ENCODE assay signal across 10 cellular contexts in genomic region chr12:121248611-121249010, GRCh38. TPM values are rescaled to one million over a fixed set of nuclear protein-coding genes. Genes with fewer than 3 reads are reported as not detected.
A peak's percentile ranks its signal among the peaks of the same experiment; 100 is the strongest.
DNase-seq lines count a peak whose midpoint lies in the region; ATAC-seq and TF ChIP-seq lines count a peak whose summit lies in the region.
"Had no signal": no experiment of that assay in that cellular context is flagged by ENCODE, and none has a peak within 500 bp of the region (broad histone marks: within the 10 kb centered on the region; RNA-seq: fewer than 3 reads in every experiment).

No MANE protein-coding gene starts in this region.

- no peaks in the 10 kb centered on the region for H3K9me3 ChIP-seq in CD4-positive, alpha-beta T cell (ENCODE audit: control insufficient read depth, low read length)

- no peaks in the 10 kb centered on the region for H3K27me3 Mint-ChIP-seq in stimulated activated naive B cell treated with anti-CD40 and anti-IgM and Interleukin-4, amounts not matched to agents 10 μg/mL and 1 μg/mL and 100 μg/mL, for 72 hours
- H3K27me3 Mint-ChIP-seq in CD4-positive, alpha-beta T cell: no peaks in the 10 kb centered on the region

- peaks cover 4% of the 10 kb centered on the region in 2 donors for H3K9me3 Mint-ChIP-seq in stimulated activated naive B cell treated with anti-CD40 and anti-IgM and Interleukin-4, amounts not matched to agents 10 μg/mL and 1 μg/mL and 100 μg/mL, for 72 hours
- H3K9me3 Mint-ChIP-seq in CD4-positive, alpha-beta T cell: no peaks in the 10 kb centered on the region

- peak; percentile 29 for TF ChIP-seq POLR2A in GM19193 (IDR thresholded peaks at IDR 0.05; ENCODE audit: extremely low read depth, insufficient read depth, insufficient read length)

- H3K36me3 Mint-ChIP-seq in stimulated activated naive B cell treated with anti-CD40 and anti-IgM and Interleukin-4, amounts not matched to agents 10 μg/mL and 1 μg/mL and 100 μg/mL, for 72 hours: peaks cover 57 to 78% of the 10 kb centered on the region in 2 donors
- peaks cover 54% of the 10 kb centered on the region for H3K36me3 Mint-ChIP-seq in CD4-positive, alpha-beta T cell (ENCODE audit: low read depth)

- H3K27me3 ChIP-seq in CD4-positive, alpha-beta T cell (ENCODE audit: control insufficient read depth, insufficient read depth, low read length): no peaks in the 10 kb centered on the region

- H3K27ac Mint-ChIP-seq in stimulated activated naive B cell treated with anti-CD40 and anti-IgM and Interleukin-4, amounts not matched to agents 10 μg/mL and 1 μg/mL and 100 μg/mL, for 72 hours: peak overlapping the region; percentile 4
- no peak overlapping the region for H3K27ac Mint-ChIP-seq in CD4-positive, alpha-beta T cell

- no peak for DNase-seq in stimulated activated naive B cell treated with anti-CD40 and anti-IgM and Interleukin-4, amounts not matched to agents 10 μg/mL and 1 μg/mL and 100 μg/mL, for 72 hours
- no peak for DNase-seq in CD4-positive, alpha-beta T cell
- DNase-seq in SHP77 treated with DMSO at 0.1 percent for 48 hours (lab: John Stamatoyannopoulos, UW) (no peak), DMS114 treated with DMSO at 0.1 percent for 48 hours (lab: John Stamatoyannopoulos, UW; ENCODE audit: unreplicated experiment) (no peak)
- DNase-seq: hypothalamus, mesendoderm, NCI-H146 had no signal

- H3K27ac ChIP-seq in CD4-positive, alpha-beta T cell (ENCODE audit: low read depth, low read length): no peak overlapping the region

- peak; percentile 88 for ATAC-seq in GM21723 (IDR thresholded peaks at IDR 0.05; ENCODE audit: unreplicated experiment)
- peak; percentile 63 for ATAC-seq in HG03378 (IDR thresholded peaks at IDR 0.05; ENCODE audit: unreplicated experiment)
- ATAC-seq in stimulated activated naive B cell treated with anti-CD40 and anti-IgM and Interleukin-4, amounts not matched to agents 10 μg/mL and 1 μg/mL and 100 μg/mL, for 72 hours (replicated peaks): peak in 1 of 2 donors; percentile 56
- no peak for ATAC-seq in CD4-positive, alpha-beta T cell (ENCODE audit: poor library complexity)

- no peak for TF ChIP-seq CTCF in CD4-positive, alpha-beta T cell (IDR thresholded peaks at IDR 0.05)

- POLR2A ChIA-PET in CD4-positive, alpha-beta T cell (lab: Charles Lee): no interaction called here

- H3K4me1 Mint-ChIP-seq in stimulated activated naive B cell treated with anti-CD40 and anti-IgM and Interleukin-4, amounts not matched to agents 10 μg/mL and 1 μg/mL and 100 μg/mL, for 72 hours: peaks cover 0 to 7% of the 10 kb centered on the region in 2 donors
- H3K4me1 Mint-ChIP-seq in CD4-positive, alpha-beta T cell (ENCODE audit: low read depth): peaks cover 3% of the 10 kb centered on the region

- peak overlapping the region in 1 of 2 donors; percentile 3 for H3K4me3 Mint-ChIP-seq in stimulated activated naive B cell treated with anti-CD40 and anti-IgM and Interleukin-4, amounts not matched to agents 10 μg/mL and 1 μg/mL and 100 μg/mL, for 72 hours
- no peak overlapping the region for H3K4me3 Mint-ChIP-seq in CD4-positive, alpha-beta T cell

- intact Hi-C loops in CD4-positive, alpha-beta T cell (cut with DNase I, micrococcal nuclease): no loop called here

- CTCF ChIA-PET in CD4-positive, alpha-beta T cell (lab: Charles Lee): no interaction called here

RNA-seq across cellular contexts. Expression of gene P2RX4, which starts 38.7 kb away (rescaled TPM):
- total RNA-seq in CD4-positive, alpha-beta T cell: 10 to 100 TPM; 36.2 to 37.4 TPM

RNA-seq across cellular contexts. Expression of gene CAMKK2, which starts 47.9 kb away (rescaled TPM):
- 1 to 10 TPM; 6.7 to 6.8 TPM for total RNA-seq in CD4-positive, alpha-beta T cell
